ENCODE assay signal across 17 cellular contexts in the genomic region with DNA sequence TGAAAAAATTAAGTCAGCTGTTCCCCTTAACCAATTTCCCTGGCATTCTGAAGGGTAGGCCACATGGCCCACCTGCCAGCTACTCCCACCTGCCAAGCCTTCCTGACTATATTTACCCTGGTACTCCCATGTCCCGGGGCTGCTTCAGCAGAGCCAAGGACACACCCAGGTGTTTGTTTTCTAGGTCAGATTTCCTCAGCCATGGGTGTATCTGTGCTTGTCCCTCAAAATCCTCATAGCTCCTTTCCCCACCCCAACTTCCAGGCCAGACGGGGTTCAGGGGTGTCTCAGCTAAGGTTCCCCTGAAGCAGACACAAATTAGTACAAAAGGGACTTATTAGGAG.
"Had no signal": no experiment of that assay in that cellular context is flagged by ENCODE, and none has a peak within 500 bp of the region (broad histone marks: within the 10 kb centered on the region; RNA-seq: fewer than 3 reads in every experiment).

No MANE protein-coding gene starts in this region.

- H3K9me3 Mint-ChIP-seq: activated B cell treated with CpG ODN at 0.5 μM for 24 hours; central memory CD8-positive, alpha-beta T cell had no signal

- H3K9me3 ChIP-seq: colonic mucosa, esophagus squamous epithelium, right atrium auricular region, thyroid gland had no signal

- H3K36me3 ChIP-seq: brain microvascular endothelial cell, colonic mucosa, esophagus squamous epithelium, left lung, right atrium auricular region, thyroid gland had no signal

- H3K4me2 ChIP-seq: hepatocyte had no signal

- H2AFZ ChIP-seq: hepatocyte had no signal

- H3K79me2 ChIP-seq: hepatocyte had no signal

- H3K4me1 Mint-ChIP-seq: activated B cell treated with CpG ODN at 0.5 μM for 24 hours; central memory CD8-positive, alpha-beta T cell had no signal

- H3K4me3 ChIP-seq: colonic mucosa, esophagus squamous epithelium, hepatocyte, left lung, right atrium auricular region, thyroid gland had no signal

- H3K27ac Mint-ChIP-seq: activated B cell treated with CpG ODN at 0.5 μM for 24 hours; activated CD4-positive, alpha-beta T cell treated with anti-CD3 and anti-CD28 coated beads, Interleukin-2, amount 10 ng/mL, durations not matched to agents 7 days and 5 days; progenitor cell of endocrine pancreas had no signal

- H3K4me3 Mint-ChIP-seq: activated B cell treated with CpG ODN at 0.5 μM for 24 hours; activated CD4-positive, alpha-beta T cell treated with anti-CD3 and anti-CD28 coated beads, Interleukin-2, amount 10 ng/mL, durations not matched to agents 7 days and 5 days; central memory CD8-positive, alpha-beta T cell had no signal

- DNase-seq: activated B cell treated with CpG ODN at 0.5 μM for 24 hours; activated CD4-positive, alpha-beta T cell treated with anti-CD3 and anti-CD28 coated beads, Interleukin-2, amount 10 ng/mL, durations not matched to agents 7 days and 5 days; activated naive CD4-positive, alpha-beta T cell treated with Interleukin-2 at 50 U/mL for 16 hours; aorta; brain microvascular endothelial cell; colonic mucosa; esophagus squamous epithelium; islet precursor cell; left lung; stimulated activated CD4-positive, alpha-beta T cell treated with anti-CD3 and anti-CD28 coated beads, Interleukin-2, amount 100 ng/mL, for 24 hours; T-helper 1 cell; T-helper 9 cell; thyroid gland had no signal

- H3K27me3 ChIP-seq: brain microvascular endothelial cell, colonic mucosa, esophagus squamous epithelium, hepatocyte, left lung, right atrium auricular region, thyroid gland had no signal

- ATAC-seq: left lung had no signal

- H3K27me3 Mint-ChIP-seq: progenitor cell of endocrine pancreas had no signal

- H3K4me1 ChIP-seq: colonic mucosa, left lung, right atrium auricular region, thyroid gland had no signal

- H3K27ac ChIP-seq: brain microvascular endothelial cell, colonic mucosa, hepatocyte, left lung, right atrium auricular region, thyroid gland had no signal
